In the genomic region with DNA sequence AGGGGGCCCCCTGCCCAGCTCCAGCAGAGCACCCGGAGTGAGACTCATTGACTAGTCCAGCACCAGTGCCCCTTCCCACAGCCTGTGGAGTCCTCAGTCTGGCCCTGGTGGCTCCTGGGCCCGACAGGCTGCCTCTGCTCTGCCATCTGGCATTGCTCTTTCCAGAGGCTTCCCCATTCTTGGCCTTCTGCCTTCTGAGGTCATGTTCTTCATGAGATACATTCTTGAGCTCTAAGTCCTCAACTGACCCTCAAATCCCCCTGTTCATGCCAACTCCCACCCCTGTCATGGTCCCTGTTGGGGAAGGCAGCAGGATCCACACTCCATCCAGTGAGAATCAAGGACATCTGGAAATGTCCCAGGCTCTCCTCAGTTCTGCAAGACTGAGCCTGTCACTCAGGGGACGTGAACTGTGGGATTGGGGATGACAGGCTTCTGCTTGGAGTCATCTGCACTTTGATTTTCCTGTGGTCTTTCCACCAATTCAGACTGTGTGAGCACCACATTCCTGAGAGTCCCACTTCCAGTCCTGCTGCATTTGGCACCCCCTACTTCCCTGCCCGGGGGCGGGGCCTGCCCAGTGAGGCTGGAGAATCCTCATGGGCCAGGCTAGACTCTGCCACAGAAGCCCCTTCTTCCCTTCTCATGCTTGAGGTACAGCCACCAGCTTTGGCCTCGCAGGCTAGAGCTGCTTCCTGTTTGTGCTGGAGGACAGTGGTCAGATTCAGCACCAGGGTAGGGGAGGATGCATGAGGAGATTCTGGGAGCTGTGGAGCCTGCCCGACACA, we compare ENCODE assay signal across 9 cellular contexts. TPM values are rescaled to one million over a fixed set of nuclear protein-coding genes. Genes with fewer than 3 reads are reported as not detected.
DNase-seq lines count a peak whose midpoint lies in the region; ATAC-seq, FAIRE-seq and TF ChIP-seq lines count a peak whose summit lies in the region.
"Had no signal": no experiment of that assay in that cellular context is flagged by ENCODE, and none has a peak within 500 bp of the region (broad histone marks: within the 10 kb centered on the region; RNA-seq: fewer than 3 reads in every experiment).

No MANE protein-coding gene starts in this region.

- in situ Hi-C loops in HepG2 (cut with HindIII; ENCODE audit: extremely low pct_ligation_motif_present, low pct_unique_long_range_greater_than_20kb), result loop anchor here (5.0 to 10.0 kb wide), 2 partner anchors 36 to 53 kb away; a partner anchor contains a TSS

- H3K27me3 Mint-ChIP-seq in activated T-helper 17 cell treated with anti-CD3 and anti-CD28 coated beads, Interleukin-2, amount 50 U/mL, for 72 hours, result no peaks in the 10 kb centered on the region
- H3K27me3 Mint-ChIP-seq in glutamatergic neuron (ENCODE audit: unreplicated experiment), result peaks cover 5% of the 10 kb centered on the region

- H3K4me3 ChIP-seq in HepG2 (replicated peaks in 1 of 3; ENCODE audit: insufficient read depth in 1 of 3, low read depth in 2 of 3, low read length in 3 of 3) (no peak overlapping the region), right lobe of liver (no peak overlapping the region), lung (no peak overlapping the region), aorta (ENCODE audit: low read length in 2 of 2) (no peak overlapping the region)

- CTCF ChIA-PET in HepG2 (lab: Yijun Ruan, JAX; ENCODE audit: low intra/inter-chr PET ratio, low total read pairs), result no interaction called here

- H3K27ac ChIP-seq in HepG2 (ENCODE audit: extremely low read length, insufficient read depth, low read length), result peak overlapping the region; percentile 68
- no peak overlapping the region for H3K27ac ChIP-seq in right lobe of liver
- H3K27ac ChIP-seq in lung (ENCODE audit: low read depth in 1 of 2, low read length in 1 of 2), result peak overlapping the region; percentile 27 to 93
- peak overlapping the region; percentile 8 to 92 for H3K27ac ChIP-seq in aorta (ENCODE audit: low read depth in 1 of 2, low read length in 2 of 2)

- intact Hi-C loops in HepG2 (cut with micrococcal nuclease; ENCODE audit: unreplicated experiment), result no loop called here
- intact Hi-C loops in right lobe of liver (cut with DNase I), result loop anchor here in 1 of 2 donors (10.0 kb wide), 1 partner anchor 53 kb away; no protein-coding TSS in a partner anchor
- intact Hi-C loops in aorta (cut with DNase I), result loop anchor here (5.0 to 10.0 kb wide), 3 partner anchors 36 to 133 kb away; a partner anchor contains a TSS

- no peak for TF ChIP-seq CTCF in HepG2 (CRISPR knock-in tag; IDR thresholded peaks at IDR 0.05)
- no peak for TF ChIP-seq CTCF in right lobe of liver (IDR thresholded peaks at IDR 0.05)
- TF ChIP-seq CTCF in lung (IDR thresholded peaks at IDR 0.05; ENCODE audit: control extremely low read depth, extremely low read depth), result no peak
- no peak for TF ChIP-seq CTCF in glutamatergic neuron (IDR thresholded peaks at IDR 0.05; ENCODE audit: partially characterized antibody, unreplicated experiment)

- H3K36me3 Mint-ChIP-seq in activated T-helper 17 cell treated with anti-CD3 and anti-CD28 coated beads, Interleukin-2, amount 50 U/mL, for 72 hours (ENCODE audit: low read depth), result peaks cover 60% of the 10 kb centered on the region
- peaks cover 4% of the 10 kb centered on the region for H3K36me3 Mint-ChIP-seq in glutamatergic neuron (ENCODE audit: unreplicated experiment)

- peak overlapping the region; percentile 70 for H3K4me2 ChIP-seq in HepG2 (ENCODE audit: low read depth, low read length)

- no peak for TF ChIP-seq POLR2A in HepG2 (IDR thresholded peaks at IDR 0.05; ENCODE audit: insufficient read depth in 1 of 2, low read depth in 2 of 2, low read length in 2 of 2)
- TF ChIP-seq POLR2A in right lobe of liver (IDR thresholded peaks at IDR 0.05), result no peak

- peak overlapping the region; percentile 98 for H3K4me3 Mint-ChIP-seq in activated T-helper 17 cell treated with anti-CD3 and anti-CD28 coated beads, Interleukin-2, amount 50 U/mL, for 72 hours
- H3K4me3 Mint-ChIP-seq in glutamatergic neuron (ENCODE audit: unreplicated experiment), result no peak overlapping the region

- H2AFZ ChIP-seq in HepG2 (ENCODE audit: low read length), result no peak overlapping the region

- TF ChIP-seq EP300 in HepG2 (IDR thresholded peaks at IDR 0.05; ENCODE audit: low read depth in 2 of 2, low read length in 2 of 2) (no peak), HepG2 (CRISPR knock-in tag; IDR thresholded peaks at IDR 0.05; ENCODE audit: borderline replicate concordance) (no peak)

- H3K36me3 ChIP-seq in HepG2 (replicated peaks in 1 of 2; ENCODE audit: control insufficient read depth in 1 of 2, insufficient read depth in 2 of 2, low read length in 2 of 2) (no peaks in the 10 kb centered on the region; a peak in 1 of 5 replicates), right lobe of liver (no peaks in the 10 kb centered on the region), lung (ENCODE audit: control insufficient read depth in 2 of 2, insufficient read depth in 2 of 2, low read length in 2 of 2) (peaks cover 0 to 25% of the 10 kb centered on the region in 2 donors), aorta (ENCODE audit: control insufficient read depth in 1 of 2, insufficient read depth in 2 of 2, low read length in 1 of 2) (no peaks in the 10 kb centered on the region)

- WGBS in HepG2 (ENCODE audit: low lambda C conversion rate), result 62% methylated on average over 6 of the region's 7 CpGs
- WGBS in right lobe of liver (ENCODE audit: insufficient coverage, low coverage, low lambda C conversion rate, missing lambda C conversion rate), result 25% methylated on average over 2 of the region's 7 CpGs
- WGBS in lung, 2 donors, result 71 to 86% methylated on average over 7 of the region's 7 CpGs
- 33 to 34% methylated on average over 7 of the region's 7 CpGs for WGBS in aorta, 2 donors

- no peak for DNase-seq in HepG2 (ENCODE audit: low spot score)
- DNase-seq in right lobe of liver, result no peak
- DNase-seq in lung (ENCODE audit: low spot score), result no peak
- no peak for DNase-seq in aorta
- no peak for DNase-seq in NCI-H1436 treated with DMSO at 0.1 percent for 48 hours (lab: John Stamatoyannopoulos, UW)
- no peak for DNase-seq in glutamatergic neuron

- H3K9me3 ChIP-seq in HepG2 (ENCODE audit: low read length) (no peaks in the 10 kb centered on the region), right lobe of liver (no peaks in the 10 kb centered on the region), lung (ENCODE audit: control insufficient read depth in 2 of 2, insufficient read depth in 1 of 2, low read length in 1 of 2) (no peaks in the 10 kb centered on the region), aorta (ENCODE audit: control insufficient read depth, low read length) (no peaks in the 10 kb centered on the region)

- ATAC-seq in HepG2 (peak; percentile 7; the same call in 2 of the 3 replicates), right lobe of liver (no peak), lung (ENCODE audit: insufficient read depth, low FRiP score) (no peak), aorta (ENCODE audit: low FRiP score) (no peak), GM21423 (IDR thresholded peaks at IDR 0.05; ENCODE audit: unreplicated experiment) (no peak)
- ATAC-seq in activated T-helper 17 cell treated with anti-CD3 and anti-CD28 coated beads, Interleukin-2, amount 50 U/mL, for 72 hours (replicated peaks), result no peak

- POLR2A ChIA-PET in HepG2 (lab: Yijun Ruan, JAX), result interaction anchor here (1.2 to 4.2 kb wide), 9 partner anchors 7 to 105 kb away, joined by 4 to 48 read pairs (median 7); a partner anchor contains a TSS

- H3K79me2 ChIP-seq in HepG2 (ENCODE audit: insufficient read depth, low read length), result no peaks in the 10 kb centered on the region

- H3K4me1 ChIP-seq in HepG2 (ENCODE audit: insufficient read depth, low read length) (peaks cover 54% of the 10 kb centered on the region), right lobe of liver (no peaks in the 10 kb centered on the region), lung (ENCODE audit: control insufficient read depth in 2 of 2, insufficient read depth in 2 of 2, low read length in 2 of 2) (peaks cover 0 to 25% of the 10 kb centered on the region in 2 donors), aorta (ENCODE audit: control insufficient read depth in 1 of 2, insufficient read depth in 2 of 2, low read length in 2 of 2) (no peaks in the 10 kb centered on the region)

- no peaks in the 10 kb centered on the region for H3K9me3 Mint-ChIP-seq in activated T-helper 17 cell treated with anti-CD3 and anti-CD28 coated beads, Interleukin-2, amount 50 U/mL, for 72 hours
- H3K9me3 Mint-ChIP-seq in glutamatergic neuron (ENCODE audit: unreplicated experiment), result peaks cover 4% of the 10 kb centered on the region

- H3K9ac ChIP-seq in HepG2 (ENCODE audit: insufficient read depth, low read depth, low read length), result no peak overlapping the region

- no TSS peak for BruUV-seq in HepG2 (replicated peaks; lab: Mats Ljungman, UMichigan)

- peak overlapping the region; percentile 98 for H3K27ac Mint-ChIP-seq in activated T-helper 17 cell treated with anti-CD3 and anti-CD28 coated beads, Interleukin-2, amount 50 U/mL, for 72 hours
- no peak overlapping the region for H3K27ac Mint-ChIP-seq in glutamatergic neuron (ENCODE audit: unreplicated experiment)

- peaks cover 25% of the 10 kb centered on the region for H3K4me1 Mint-ChIP-seq in activated T-helper 17 cell treated with anti-CD3 and anti-CD28 coated beads, Interleukin-2, amount 50 U/mL, for 72 hours
- peaks cover 11% of the 10 kb centered on the region for H3K4me1 Mint-ChIP-seq in glutamatergic neuron (ENCODE audit: low read depth, unreplicated experiment)

- no peaks in the 10 kb centered on the region for H3K27me3 ChIP-seq in HepG2 (ENCODE audit: control insufficient read depth in 1 of 2, insufficient read depth in 2 of 2, low read length in 2 of 2)
- H3K27me3 ChIP-seq in right lobe of liver, result no peaks in the 10 kb centered on the region
- H3K27me3 ChIP-seq in lung (ENCODE audit: control insufficient read depth, insufficient read depth), result no peaks in the 10 kb centered on the region
- no peaks in the 10 kb centered on the region for H3K27me3 ChIP-seq in aorta (ENCODE audit: control insufficient read depth in 1 of 2, insufficient read depth in 2 of 2, low read length in 1 of 2)

- no peak for TF ChIP-seq RAD21 in HepG2 (CRISPR knock-in tag; IDR thresholded peaks at IDR 0.05)

- no peaks in the 10 kb centered on the region for H4K20me1 ChIP-seq in HepG2 (ENCODE audit: insufficient read depth, low read length)

- no peak for FAIRE-seq in HepG2 (lab: Jason Lieb, UNC)
- FAIRE-seq: islet of Langerhans had no signal

RNA-seq across cellular contexts. Expression of a gene that starts 2.7 kb away (rescaled TPM):
- total RNA-seq in HepG2 (2016; rRNA removed; fragmentation: Illumina TruSeq; extraction: Trizol) (7.3 and 13.6 TPM in 2 replicates), right lobe of liver (1 to 10 TPM; 3.3 to 8.2 (median 4.8) TPM), lung (100 to 1,000 TPM in 1 of 2 donors, 10 to 100 TPM in 1; 12.6 to 105 TPM), aorta (10 to 100 TPM; 33.4 to 40.3 TPM), glutamatergic neuron (ENCODE audit: unreplicated experiment) (27.0 TPM)
- total RNA-seq in HepG2 (2016; cell fraction: cytosol; rRNA removed; fragmentation: Illumina TruSeq; extraction: Trizol; ENCODE audit: low read depth), result 3.5 and 3.8 TPM in 2 replicates
- 6.3 and 14.4 TPM in 2 replicates for total RNA-seq in HepG2 (2016; cell fraction: insoluble cytoplasmic fraction; rRNA removed; fragmentation: Illumina TruSeq; extraction: Trizol)
- total RNA-seq in HepG2 (2016; cell fraction: membrane; rRNA removed; fragmentation: Illumina TruSeq; extraction: Trizol), result 3.2 and 4.6 TPM in 2 replicates
- 9.6 and 14.3 TPM in 2 replicates for total RNA-seq in HepG2 (2016; cell fraction: nucleus; rRNA removed; fragmentation: Illumina TruSeq; extraction: Trizol)
- polyA plus RNA-seq in HepG2 (2011; rRNA removed) (21.3 and 37.6 TPM in 2 replicates), lung (10 to 100 TPM; 45.1 to 46.3 TPM), aorta (10 to 100 TPM in 1 of 2 donors, 1 to 10 TPM in 1; 8.5 to 27.7 TPM)
- 20.1 and 21.2 TPM in 2 replicates for polyA plus RNA-seq in HepG2 (2011; cell fraction: cytosol; rRNA removed)
- 40.8 and 61.1 TPM in 2 replicates for polyA plus RNA-seq in HepG2 (2011; cell fraction: nucleus; rRNA removed)
- 26.6 and 37.4 TPM in 2 replicates for polyA plus RNA-seq in HepG2 (2012)
- 2.0 and 2.3 TPM in 2 replicates for polyA plus RNA-seq in HepG2 (2016; cell fraction: cytosol; fragmentation: Illumina TruSeq; extraction: Trizol; ENCODE audit: low read depth)
- polyA plus RNA-seq in HepG2 (2016; cell fraction: insoluble cytoplasmic fraction; fragmentation: Illumina TruSeq; extraction: Trizol; ENCODE audit: low read depth), result 3.6 and 5.9 TPM in 2 replicates
- 2.2 and 2.8 TPM in 2 replicates for polyA plus RNA-seq in HepG2 (2016; cell fraction: membrane; fragmentation: Illumina TruSeq; extraction: Trizol; ENCODE audit: low read depth)
- polyA plus RNA-seq in HepG2 (2016; cell fraction: nucleus; fragmentation: Illumina TruSeq; extraction: Trizol; ENCODE audit: insufficient read depth, low read depth), result 14.9 and 19.2 TPM in 2 replicates
- 1.4 and 45.5 TPM in 2 replicates for polyA minus RNA-seq in HepG2 (2011; rRNA and poly(A)+ RNA removed; ENCODE audit: low replicate concordance)
- polyA minus RNA-seq in HepG2 (2011; cell fraction: cytosol; rRNA and poly(A)+ RNA removed), result 24.7 and 31.6 TPM in 2 replicates
- polyA minus RNA-seq in HepG2 (2011; cell fraction: nucleus; rRNA and poly(A)+ RNA removed), result 11.8 and 18.9 TPM in 2 replicates
- total RNA-seq in activated T-helper 17 cell treated with anti-CD3 and anti-CD28 coated beads, Interleukin-2, amount 50 U/mL, for 72 hours, result 10 to 100 TPM; 35.4 to 74.9 TPM

RNA-seq across cellular contexts. Expression of a gene that starts 37.2 kb away (rescaled TPM):
- total RNA-seq in HepG2 (2016; rRNA removed; fragmentation: Illumina TruSeq; extraction: Trizol), result 2,066 and 2,598 TPM in 2 replicates
- 1,884 and 2,042 TPM in 2 replicates for total RNA-seq in HepG2 (2016; cell fraction: cytosol; rRNA removed; fragmentation: Illumina TruSeq; extraction: Trizol; ENCODE audit: low read depth)
- 2,199 and 2,677 TPM in 2 replicates for total RNA-seq in HepG2 (2016; cell fraction: insoluble cytoplasmic fraction; rRNA removed; fragmentation: Illumina TruSeq; extraction: Trizol)
- total RNA-seq in HepG2 (2016; cell fraction: membrane; rRNA removed; fragmentation: Illumina TruSeq; extraction: Trizol), result 1,573 and 1,587 TPM in 2 replicates
- 582 and 612 TPM in 2 replicates for total RNA-seq in HepG2 (2016; cell fraction: nucleus; rRNA removed; fragmentation: Illumina TruSeq; extraction: Trizol)
- 1,130 and 1,263 TPM in 2 replicates for polyA plus RNA-seq in HepG2 (2011; rRNA removed)
- 1,588 and 1,623 TPM in 2 replicates for polyA plus RNA-seq in HepG2 (2011; cell fraction: cytosol; rRNA removed)
- 397 and 543 TPM in 2 replicates for polyA plus RNA-seq in HepG2 (2011; cell fraction: nucleus; rRNA removed)
- 1,977 and 2,062 TPM in 2 replicates for polyA plus RNA-seq in HepG2 (2012)
- polyA plus RNA-seq in HepG2 (2016; cell fraction: cytosol; fragmentation: Illumina TruSeq; extraction: Trizol; ENCODE audit: low read depth), result 1,937 and 2,024 TPM in 2 replicates
- 1,705 and 1,710 TPM in 2 replicates for polyA plus RNA-seq in HepG2 (2016; cell fraction: insoluble cytoplasmic fraction; fragmentation: Illumina TruSeq; extraction: Trizol; ENCODE audit: low read depth)
- polyA plus RNA-seq in HepG2 (2016; cell fraction: membrane; fragmentation: Illumina TruSeq; extraction: Trizol; ENCODE audit: low read depth), result 1,088 and 1,107 TPM in 2 replicates
- polyA plus RNA-seq in HepG2 (2016; cell fraction: nucleus; fragmentation: Illumina TruSeq; extraction: Trizol; ENCODE audit: insufficient read depth, low read depth), result 679 and 692 TPM in 2 replicates
- polyA minus RNA-seq in HepG2 (2011; rRNA and poly(A)+ RNA removed; ENCODE audit: low replicate concordance), result 1,440 and 2,606 TPM in 2 replicates
- polyA minus RNA-seq in HepG2 (2011; cell fraction: cytosol; rRNA and poly(A)+ RNA removed), result 681 and 793 TPM in 2 replicates
- polyA minus RNA-seq in HepG2 (2011; cell fraction: nucleus; rRNA and poly(A)+ RNA removed), result 194 and 303 TPM in 2 replicates
- total RNA-seq in right lobe of liver, result 1,000 to 10,000 TPM; 1,045 to 2,319 (median 1,420) TPM
- 1,000 to 10,000 TPM in 1 of 2 donors, 100 to 1,000 TPM in 1; 896 to 1,413 TPM for total RNA-seq in activated T-helper 17 cell treated with anti-CD3 and anti-CD28 coated beads, Interleukin-2, amount 50 U/mL, for 72 hours
- total RNA-seq in lung, result 1,000 to 10,000 TPM; 1,313 to 1,870 TPM
- 1,000 to 10,000 TPM in 1 of 2 donors, 100 to 1,000 TPM in 1; 602 to 1,175 TPM for polyA plus RNA-seq in lung
- 100 to 1,000 TPM; 809 to 914 TPM for total RNA-seq in aorta
- polyA plus RNA-seq in aorta, result 1,000 to 10,000 TPM in 1 of 2 donors, 100 to 1,000 TPM in 1; 929 to 1,130 TPM
- 1,286 TPM for total RNA-seq in glutamatergic neuron (ENCODE audit: unreplicated experiment)

Comparison
In these comparisons a context has a peak if more than half of its experiments do, and no peak if none do; other contexts are left out.
1. H3K27ac ChIP-seq: peak in HepG2 (single experiment), lung (2 of 2) and aorta (2 of 2); none in right lobe of liver (0 of 3).